ENCODE assay signal across 8 cellular contexts in genomic region chr5:82225525-82226172, GRCh38. TPM values are rescaled to one million over a fixed set of nuclear protein-coding genes. Genes with fewer than 3 reads are reported as not detected.
DNase-seq lines count a peak whose midpoint lies in the region; ATAC-seq and TF ChIP-seq lines count a peak whose summit lies in the region.

No MANE protein-coding gene starts in this region.

- H3K4me2 ChIP-seq in Karpas-422 (ENCODE audit: low read depth, low read length, poor library complexity, severe bottlenecking) (peak overlapping the region; percentile 30), parathyroid adenoma (ENCODE audit: low read length) (no peak overlapping the region)

- no peak overlapping the region for H3K4me3 ChIP-seq in Karpas-422 (ENCODE audit: low read length)
- H3K4me3 ChIP-seq in parathyroid adenoma (ENCODE audit: low read depth, low read length) = no peak overlapping the region

- peaks cover 37% of the 10 kb centered on the region for H3K4me1 ChIP-seq in Karpas-422 (ENCODE audit: low read length)
- no peaks in the 10 kb centered on the region for H3K4me1 ChIP-seq in parathyroid adenoma

- peaks cover 17% of the 10 kb centered on the region for H3K4me1 Mint-ChIP-seq in type B pancreatic cell (ENCODE audit: unreplicated experiment)

- no peaks in the 10 kb centered on the region for H3K27me3 Mint-ChIP-seq in type B pancreatic cell

- H3K36me3 Mint-ChIP-seq in type B pancreatic cell = no peaks in the 10 kb centered on the region

- no peaks in the 10 kb centered on the region for H3K27me3 ChIP-seq in Karpas-422 (ENCODE audit: low read length)
- H3K27me3 ChIP-seq in parathyroid adenoma (ENCODE audit: control insufficient read depth, insufficient read depth, low read length) = no peaks in the 10 kb centered on the region

- no peaks in the 10 kb centered on the region for H3K9me2 ChIP-seq in Karpas-422 (replicated peaks; ENCODE audit: insufficient read depth, low read length)

- H2AFZ ChIP-seq in Karpas-422 (ENCODE audit: low read length) (no peak overlapping the region), parathyroid adenoma (peak overlapping the region; percentile 63)

- H3K9me3 Mint-ChIP-seq in type B pancreatic cell = no peaks in the 10 kb centered on the region

- H3K79me2 ChIP-seq in Karpas-422 (ENCODE audit: low read length) (no peaks in the 10 kb centered on the region), parathyroid adenoma (no peaks in the 10 kb centered on the region)

- H3K27ac ChIP-seq in Karpas-422 (ENCODE audit: low read length) (no peak overlapping the region), parathyroid adenoma (no peak overlapping the region)

- ATAC-seq in GM21717 (IDR thresholded peaks at IDR 0.05; ENCODE audit: unreplicated experiment) = peak; percentile 88

- no peaks in the 10 kb centered on the region for H4K20me1 ChIP-seq in Karpas-422 (ENCODE audit: insufficient read depth, low read depth, low read length)

- DNase-seq in EH (ENCODE audit: low read depth) (peak; percentile 68), Karpas-422 (peak; percentile 90), SHP77 treated with DMSO at 0.1 percent for 48 hours (lab: John Stamatoyannopoulos, UW) (peak; percentile 50), germinal center (ENCODE audit: low spot score) (peak; percentile 64), type B pancreatic cell (ENCODE audit: extremely low spot score, unreplicated experiment) (peak; percentile 73)
- peak; percentile 81 for DNase-seq in activated effector memory CD4-positive, alpha-beta T cell treated with anti-CD3 and anti-CD28 coated beads, Interleukin-2, amount 50 U/mL, for 16 hours

- H3K36me3 ChIP-seq in Karpas-422 (ENCODE audit: insufficient read depth, low read length) (no peaks in the 10 kb centered on the region), parathyroid adenoma (ENCODE audit: control insufficient read depth, insufficient read depth, low read length) (no peaks in the 10 kb centered on the region)

- H3K9ac ChIP-seq in Karpas-422 (ENCODE audit: low read length) = no peak overlapping the region
- H3K9ac ChIP-seq in parathyroid adenoma = no peak overlapping the region

- H3K4me3 Mint-ChIP-seq in type B pancreatic cell = peak overlapping the region; percentile 52

- peak; percentile 93 for TF ChIP-seq CTCF in parathyroid adenoma (IDR thresholded peaks at IDR 0.05)
- TF ChIP-seq CTCF in type B pancreatic cell (conservative IDR thresholded peaks at IDR 0.05) = peak; percentile 93

- H3K9me3 ChIP-seq in Karpas-422 (ENCODE audit: low read length) (no peaks in the 10 kb centered on the region), parathyroid adenoma (ENCODE audit: control insufficient read depth, low read length) (no peaks in the 10 kb centered on the region)

- no peak overlapping the region for H3K27ac Mint-ChIP-seq in type B pancreatic cell

RNA-seq across cellular contexts. Expression of gene RPS23, which starts 52.5 kb away (rescaled TPM):
- total RNA-seq in Karpas-422 (2014; rRNA removed; shearing (Covaris generic); ENCODE audit: low replicate concordance) = 4,228 and 6,273 TPM in 2 replicates
- 2,642 and 2,645 TPM in 2 replicates for total RNA-seq in type B pancreatic cell (ENCODE audit: low replicate concordance)
